Comparison of ENCODE assay signal across 10 cellular contexts in the genomic region with DNA sequence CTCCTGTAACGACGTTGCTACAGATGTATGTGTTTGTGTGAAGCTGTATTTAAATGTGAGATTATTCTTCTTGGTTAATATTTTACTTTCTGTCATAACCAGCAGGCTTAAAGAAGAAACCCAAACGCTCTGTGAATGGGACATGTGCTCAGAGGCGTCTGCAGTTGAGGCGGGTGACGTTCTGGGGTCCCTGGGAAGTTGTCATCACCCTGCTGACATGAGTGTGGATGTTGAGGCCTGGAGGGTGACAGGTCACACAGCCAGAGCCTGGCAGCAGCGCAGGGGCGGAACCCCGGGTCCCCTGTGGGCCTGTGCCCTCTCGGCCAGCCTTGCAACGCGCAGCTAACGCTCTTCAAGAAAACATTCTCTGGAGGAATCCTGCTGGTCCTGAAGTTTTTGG. TPM values are rescaled to one million over a fixed set of nuclear protein-coding genes. Genes with fewer than 3 reads are reported as not detected.
A peak's percentile ranks its signal among the peaks of the same experiment; 100 is the strongest.
DNase-seq lines count a peak whose midpoint lies in the region; ATAC-seq and TF ChIP-seq lines count a peak whose summit lies in the region.
"Had no signal": no experiment of that assay in that cellular context is flagged by ENCODE, and none has a peak within 500 bp of the region (broad histone marks: within the 10 kb centered on the region; RNA-seq: fewer than 3 reads in every experiment).

No MANE protein-coding gene starts in this region.

- peak overlapping the region; percentile 61 for H3K27ac Mint-ChIP-seq in T-helper 17 cell

- H3K4me1 ChIP-seq in SK-N-SH (ENCODE audit: control insufficient read depth in 1 of 2, insufficient read depth in 2 of 2, low read depth in 1 of 2, low read length in 1 of 2): peaks cover 29 to 45% of the 10 kb centered on the region in 2 experiments

- peaks cover 31% of the 10 kb centered on the region for H3F3A ChIP-seq in SK-N-SH (replicated peaks; ENCODE audit: insufficient read depth)

- DNase-seq in SK-N-SH: no peak
- DNase-seq in T-helper 17 cell: peak in 1 of 3 donors; percentile 3
- DNase-seq in left colon: peak; percentile 12 to 21
- DNase-seq in stimulated activated CD8-positive, alpha-beta memory T cell treated with anti-CD3 and anti-CD28 coated beads, Interleukin-4, amount 100 ng/mL, for 48 hours: peak; percentile 20
- no peak for DNase-seq in ureter (ENCODE audit: low spot score)
- DNase-seq in NCI-H1930 (lab: John Stamatoyannopoulos, UW): no peak
- DNase-seq in COR-L47 (lab: John Stamatoyannopoulos, UW): no peak

- no peaks in the 10 kb centered on the region for H3K27me3 Mint-ChIP-seq in T-helper 17 cell

- H3K36me3 Mint-ChIP-seq in T-helper 17 cell (ENCODE audit: low read depth): peaks cover 4% of the 10 kb centered on the region

- H3K9me2 ChIP-seq in SK-N-SH: no peaks in the 10 kb centered on the region

- H3K36me3 ChIP-seq in SK-N-SH (replicated peaks in 1 of 2; ENCODE audit: control insufficient read depth in 1 of 2, insufficient read depth in 2 of 2, low read length in 1 of 2): peaks cover 0 to 3% of the 10 kb centered on the region in 2 experiments

- TF ChIP-seq RAD21 in SK-N-SH (IDR thresholded peaks at IDR 0.05; ENCODE audit: low read length): no peak

- no peak for ATAC-seq in SK-N-SH treated with all-trans-retinoic acid at 6 μM for 48 hours
- no peak for ATAC-seq in T-helper 17 cell
- no peak for ATAC-seq in left colon

- no peaks in the 10 kb centered on the region for H3K27me3 ChIP-seq in SK-N-SH (ENCODE audit: insufficient read depth)

- TF ChIP-seq CTCF in SK-N-SH (IDR thresholded peaks at IDR 0.05): no peak

- peaks cover 40% of the 10 kb centered on the region for H3K4me1 Mint-ChIP-seq in T-helper 17 cell

- CTCF ChIA-PET in SK-N-SH (lab: Yijun Ruan, JAX): interaction anchor here (0.7 to 1.3 kb wide), 2 partner anchors 50 to 111 kb away, joined by 3 to 4 read pairs; no protein-coding TSS in a partner anchor

- H3K4me2 ChIP-seq in SK-N-SH: peak overlapping the region; percentile 48

- H4K20me1 ChIP-seq in SK-N-SH (ENCODE audit: insufficient read depth): no peaks in the 10 kb centered on the region

- peaks cover 65% of the 10 kb centered on the region for H3K79me2 ChIP-seq in SK-N-SH (ENCODE audit: insufficient read depth)

- no peak for TF ChIP-seq EP300 in SK-N-SH (IDR thresholded peaks at IDR 0.05; ENCODE audit: borderline replicate concordance in 1 of 2, low read depth in 1 of 2, low read length in 1 of 2)

- WGBS in SK-N-SH (ENCODE audit: low lambda C conversion rate): 92% methylated on average over 6 of the region's 13 CpGs

- H3K4me3 ChIP-seq in SK-N-SH (ENCODE audit: low read depth in 2 of 2, low read length in 1 of 2): no peak overlapping the region
- H3K4me3 ChIP-seq: lung had no signal

- H3K9ac ChIP-seq in SK-N-SH: peak overlapping the region; percentile 34; the same call in 1 of the 2 replicates

- no peak overlapping the region for H2AFZ ChIP-seq in SK-N-SH (ENCODE audit: low read depth)

- intact Hi-C loops in left colon (cut with DNase I, micrococcal nuclease): no loop called here

- POLR2A ChIA-PET in SK-N-SH (lab: Yijun Ruan, JAX): no interaction called here

- no peaks in the 10 kb centered on the region for H3K9me3 ChIP-seq in SK-N-SH
- no peaks in the 10 kb centered on the region for H3K9me3 ChIP-seq in T-helper 17 cell (ENCODE audit: control insufficient read depth, low read length, poor library complexity, severe bottlenecking)

- H3K4me3 Mint-ChIP-seq in T-helper 17 cell: peak overlapping the region; percentile 49

- peak overlapping the region; percentile 34 to 80; a peak in 2 of 4 replicates for H3K27ac ChIP-seq in SK-N-SH (ENCODE audit: low read depth in 2 of 2, low read length in 1 of 2)
- H3K27ac ChIP-seq: 22Rv1 had no signal

TF ChIP-seq in SK-N-SH, 30 proteins besides CTCF, POLR2A, EP300 and RAD21 (continues in another document):
- TF ChIP-seq RCOR1 (IDR thresholded peaks at IDR 0.05; ENCODE audit: low read length): no peak
- TF ChIP-seq, protein P1, sequence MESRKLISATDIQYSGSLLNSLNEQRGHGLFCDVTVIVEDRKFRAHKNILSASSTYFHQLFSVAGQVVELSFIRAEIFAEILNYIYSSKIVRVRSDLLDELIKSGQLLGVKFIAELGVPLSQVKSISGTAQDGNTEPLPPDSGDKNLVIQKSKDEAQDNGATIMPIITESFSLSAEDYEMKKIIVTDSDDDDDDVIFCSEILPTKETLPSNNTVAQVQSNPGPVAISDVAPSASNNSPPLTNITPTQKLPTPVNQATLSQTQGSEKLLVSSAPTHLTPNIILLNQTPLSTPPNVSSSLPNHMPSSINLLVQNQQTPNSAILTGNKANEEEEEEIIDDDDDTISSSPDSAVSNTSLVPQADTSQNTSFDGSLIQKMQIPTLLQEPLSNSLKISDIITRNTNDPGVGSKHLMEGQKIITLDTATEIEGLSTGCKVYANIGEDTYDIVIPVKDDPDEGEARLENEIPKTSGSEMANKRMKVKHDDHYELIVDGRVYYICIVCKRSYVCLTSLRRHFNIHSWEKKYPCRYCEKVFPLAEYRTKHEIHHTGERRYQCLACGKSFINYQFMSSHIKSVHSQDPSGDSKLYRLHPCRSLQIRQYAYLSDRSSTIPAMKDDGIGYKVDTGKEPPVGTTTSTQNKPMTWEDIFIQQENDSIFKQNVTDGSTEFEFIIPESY (IDR thresholded peaks at IDR 0.05; ENCODE audit: borderline replicate concordance, low read depth): no peak
- TF ChIP-seq, protein P2, sequence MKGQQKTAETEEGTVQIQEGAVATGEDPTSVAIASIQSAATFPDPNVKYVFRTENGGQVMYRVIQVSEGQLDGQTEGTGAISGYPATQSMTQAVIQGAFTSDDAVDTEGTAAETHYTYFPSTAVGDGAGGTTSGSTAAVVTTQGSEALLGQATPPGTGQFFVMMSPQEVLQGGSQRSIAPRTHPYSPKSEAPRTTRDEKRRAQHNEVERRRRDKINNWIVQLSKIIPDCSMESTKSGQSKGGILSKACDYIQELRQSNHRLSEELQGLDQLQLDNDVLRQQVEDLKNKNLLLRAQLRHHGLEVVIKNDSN (IDR thresholded peaks at IDR 0.05; ENCODE audit: borderline replicate concordance, low read depth): no peak
- TF ChIP-seq, protein P3, sequence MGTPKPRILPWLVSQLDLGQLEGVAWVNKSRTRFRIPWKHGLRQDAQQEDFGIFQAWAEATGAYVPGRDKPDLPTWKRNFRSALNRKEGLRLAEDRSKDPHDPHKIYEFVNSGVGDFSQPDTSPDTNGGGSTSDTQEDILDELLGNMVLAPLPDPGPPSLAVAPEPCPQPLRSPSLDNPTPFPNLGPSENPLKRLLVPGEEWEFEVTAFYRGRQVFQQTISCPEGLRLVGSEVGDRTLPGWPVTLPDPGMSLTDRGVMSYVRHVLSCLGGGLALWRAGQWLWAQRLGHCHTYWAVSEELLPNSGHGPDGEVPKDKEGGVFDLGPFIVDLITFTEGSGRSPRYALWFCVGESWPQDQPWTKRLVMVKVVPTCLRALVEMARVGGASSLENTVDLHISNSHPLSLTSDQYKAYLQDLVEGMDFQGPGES (IDR thresholded peaks at IDR 0.05; ENCODE audit: low read depth, low read length): no peak
- no peak for TF ChIP-seq MEF2A (IDR thresholded peaks at IDR 0.05; ENCODE audit: borderline replicate concordance, low read depth)
- TF ChIP-seq POLR2AphosphoS5 (IDR thresholded peaks at IDR 0.05; ENCODE audit: low read depth, low read length): no peak
- TF ChIP-seq JUND (IDR thresholded peaks at IDR 0.05): no peak

TF ChIP-seq in SK-N-SH treated with all-trans-retinoic acid at 6 μM for 48 hours, 23 proteins besides CTCF, POLR2A, EP300 and RAD21:
- TF ChIP-seq TOX (CRISPR knock-in tag; IDR thresholded peaks at IDR 0.05; ENCODE audit: borderline replicate concordance): no peak
- TF ChIP-seq ZFP30 (CRISPR knock-in tag; IDR thresholded peaks at IDR 0.05): no peak

RNA-seq across cellular contexts. Expression of a gene that starts 16.6 kb away (rescaled TPM):
- 23.9 and 25.1 TPM in 2 replicates for polyA plus RNA-seq in SK-N-SH (2012; rRNA removed)
- polyA plus RNA-seq in SK-N-SH (2012; cell fraction: cytosol; rRNA removed): 17.3 and 20.8 TPM in 2 replicates
- 26.8 and 31.9 TPM in 2 replicates for polyA plus RNA-seq in SK-N-SH (2012; cell fraction: nucleus; rRNA removed)
- total RNA-seq in T-helper 17 cell: 100 to 1,000 TPM; 204 to 215 TPM
- 1 to 10 TPM; 6.5 to 9.0 TPM for total RNA-seq in left colon
- total RNA-seq in ureter: 22.4 TPM

Comparison
In these comparisons a context has a peak if more than half of its experiments do, and no peak if none do; other contexts are left out.
1. DNase-seq: peak in left colon (2 of 2) and stimulated activated CD8-positive, alpha-beta memory T cell treated with anti-CD3 and anti-CD28 coated beads, Interleukin-4, amount 100 ng/mL, for 48 hours (single experiment); none in SK-N-SH (single experiment), ureter (single experiment), NCI-H1930 (0 of 2) and COR-L47 (single experiment).